In genomic region chr17:33115957-33116680, GRCh38 we compare ENCODE assay signal across 21 cellular contexts.
DNase-seq lines count a peak whose midpoint lies in the region; ATAC-seq lines count a peak whose summit lies in the region.
"Had no signal": no experiment of that assay in that cellular context is flagged by ENCODE, and none has a peak within 500 bp of the region (broad histone marks: within the 10 kb centered on the region; RNA-seq: fewer than 3 reads in every experiment).

No MANE protein-coding gene starts in this region.

- DNase-seq in NCI-H82 (lab: John Stamatoyannopoulos, UW): peak; percentile 45
- no peak for DNase-seq in NCI-H82 treated with DMSO at 0.1 percent for 48 hours (lab: John Stamatoyannopoulos, UW; ENCODE audit: unreplicated experiment)
- DNase-seq in cerebellar cortex (ENCODE audit: low spot score): peak; percentile 75
- peak in 6 of 10 donors; percentile 17 to 88 (median 58) for DNase-seq in posterior cingulate gyrus
- DNase-seq in GM03348 (ENCODE audit: low spot score): no peak
- no peak for DNase-seq in NCI-H2029 (lab: John Stamatoyannopoulos, UW)
- DNase-seq: CD4-positive, CD25-positive, alpha-beta regulatory T cell; DMS53; EL; GF-D8; NCI-H1048; NCI-H1417 treated with DMSO at 0.1 percent for 48 hours; NCI-H1694 treated with DMSO at 0.1 percent for 48 hours; NCI-H2081 treated with DMSO at 0.1 percent for 48 hours; NCI-H2171; NCI-H524; NCI-H748 treated with DMSO at 0.1 percent for 48 hours; SHP77; SW 1271 had no signal

- no peak for ATAC-seq in GM19328 (IDR thresholded peaks at IDR 0.05; ENCODE audit: unreplicated experiment)
- ATAC-seq: Panc1 had no signal

- intact Hi-C loops in posterior cingulate gyrus (cut with DNase I): no loop called here

Comparison
In these comparisons a context has a peak if more than half of its experiments do, and no peak if none do; other contexts are left out.
1. DNase-seq: peak in NCI-H82 (single experiment), cerebellar cortex (single experiment) and posterior cingulate gyrus (6 of 10); none in NCI-H82 treated with DMSO at 0.1 percent for 48 hours (single experiment), GM03348 (single experiment) and NCI-H2029 (single experiment).